In genomic region chr1:219066631-219067349, GRCh38 we compare ENCODE assay signal across 8 cellular contexts.
A peak's percentile ranks its signal among the peaks of the same experiment; 100 is the strongest.
DNase-seq lines count a peak whose midpoint lies in the region; ATAC-seq, FAIRE-seq and TF ChIP-seq lines count a peak whose summit lies in the region.

No MANE protein-coding gene starts in this region.

- H2BK12ac ChIP-seq in neuronal stem cell (ENCODE audit: low read length) = no peak overlapping the region

- ATAC-seq in HG03097 (IDR thresholded peaks at IDR 0.05; ENCODE audit: low FRiP score, unreplicated experiment) = no peak
- no peak for ATAC-seq in HG03196 (IDR thresholded peaks at IDR 0.05; ENCODE audit: unreplicated experiment)

- H4K91ac ChIP-seq in neuronal stem cell (ENCODE audit: low read depth, low read length, poor library complexity) = no peak overlapping the region

- no peak overlapping the region for H3K9ac ChIP-seq in neuronal stem cell (ENCODE audit: low read depth, low read length, poor library complexity)

- H3K9me3 ChIP-seq in MG63 (peaks cover 2% of the 10 kb centered on the region; the same call in 1 of the 2 replicates), neuronal stem cell (replicated peaks in 1 of 2; ENCODE audit: control insufficient read depth in 2 of 2, insufficient read depth in 1 of 2, low read depth in 1 of 2, low read length in 2 of 2) (peaks cover 0 to 3% of the 10 kb centered on the region in 2 donors)

- no peak overlapping the region for H2BK5ac ChIP-seq in neuronal stem cell (ENCODE audit: low read length)

- H2AFZ ChIP-seq in neuronal stem cell (ENCODE audit: low read length) = peak overlapping the region; percentile 36

- no peak overlapping the region for H3K4me2 ChIP-seq in neuronal stem cell (ENCODE audit: insufficient read depth, low read length, poor library complexity, severe bottlenecking)

- peak; percentile 4 for TF ChIP-seq CTCF in GM12865 (IDR thresholded peaks at IDR 0.05; ENCODE audit: insufficient read depth, low read depth, low read length, missing control alignments)

- no CpG with 5 or more reads among the region's 1 CpG for WGBS in neuronal stem cell (ENCODE audit: extremely low coverage in 2 of 2, insufficient read length in 2 of 2, insufficient replicate concordance in 1 of 2), 2 donors

- DNase-seq in GM12865 (ENCODE audit: low read depth) (peak; percentile 18), MG63 (peak; percentile 15), neuronal stem cell (ENCODE audit: low spot score) (no peak), NCI-H345 (lab: John Stamatoyannopoulos, UW) (no peak)
- no peak for DNase-seq in activated CD4-positive, alpha-beta T cell treated with anti-CD3 and anti-CD28 coated beads for 4 hours

- no peaks in the 10 kb centered on the region for H3K36me3 ChIP-seq in MG63
- H3K36me3 ChIP-seq in neuronal stem cell (replicated peaks in 1 of 2; ENCODE audit: control insufficient read depth in 2 of 2, insufficient read depth in 2 of 2, low read length in 2 of 2) = no peaks in the 10 kb centered on the region

- H3K79me1 ChIP-seq in neuronal stem cell (ENCODE audit: low read depth, low read length) = no peaks in the 10 kb centered on the region

- no peak overlapping the region for H4K8ac ChIP-seq in neuronal stem cell (ENCODE audit: low read depth, low read length)

- H3K18ac ChIP-seq in neuronal stem cell (ENCODE audit: low read length) = no peak overlapping the region

- H3K14ac ChIP-seq in neuronal stem cell (ENCODE audit: low read length) = no peak overlapping the region

- no peak overlapping the region for H2AK5ac ChIP-seq in neuronal stem cell (ENCODE audit: low read depth, low read length)

- H3K27ac ChIP-seq in neuronal stem cell (replicated peaks; ENCODE audit: low read length) = no peak overlapping the region

- H3K4me3 ChIP-seq in GM12865 (ENCODE audit: low read depth, low read length) (no peak overlapping the region), MG63 (no peak overlapping the region), neuronal stem cell (ENCODE audit: low read length in 2 of 2) (no peak overlapping the region)

- H3K4me1 ChIP-seq in neuronal stem cell (ENCODE audit: control insufficient read depth in 2 of 2, insufficient read depth in 1 of 2, low read depth in 1 of 2, low read length in 2 of 2) = no peaks in the 10 kb centered on the region

- no peak overlapping the region for H3K4ac ChIP-seq in neuronal stem cell (ENCODE audit: low read length)

- H2BK15ac ChIP-seq in neuronal stem cell (ENCODE audit: low read length) = no peak overlapping the region

- H2BK120ac ChIP-seq in neuronal stem cell (ENCODE audit: low read depth, low read length) = no peak overlapping the region

- peak; percentile 39 for FAIRE-seq in endometrium (lab: Jason Lieb, UNC)

- H3K27me3 ChIP-seq in MG63 (no peaks in the 10 kb centered on the region), neuronal stem cell (ENCODE audit: control insufficient read depth in 3 of 3, insufficient read depth in 3 of 3, low read depth in 1 of 3, low read length in 3 of 3) (no peaks in the 10 kb centered on the region)

- no peak overlapping the region for H3K23ac ChIP-seq in neuronal stem cell (ENCODE audit: low read depth, low read length, poor library complexity)

Comparison
In these comparisons a context has a peak if more than half of its experiments do, and no peak if none do; other contexts are left out.
1. DNase-seq: peak in GM12865 (single experiment) and MG63 (single experiment); none in neuronal stem cell (single experiment), NCI-H345 (single experiment) and activated CD4-positive, alpha-beta T cell treated with anti-CD3 and anti-CD28 coated beads for 4 hours (0 of 2).